1 cellular context compared by ENCODE assay signal in the genomic region with DNA sequence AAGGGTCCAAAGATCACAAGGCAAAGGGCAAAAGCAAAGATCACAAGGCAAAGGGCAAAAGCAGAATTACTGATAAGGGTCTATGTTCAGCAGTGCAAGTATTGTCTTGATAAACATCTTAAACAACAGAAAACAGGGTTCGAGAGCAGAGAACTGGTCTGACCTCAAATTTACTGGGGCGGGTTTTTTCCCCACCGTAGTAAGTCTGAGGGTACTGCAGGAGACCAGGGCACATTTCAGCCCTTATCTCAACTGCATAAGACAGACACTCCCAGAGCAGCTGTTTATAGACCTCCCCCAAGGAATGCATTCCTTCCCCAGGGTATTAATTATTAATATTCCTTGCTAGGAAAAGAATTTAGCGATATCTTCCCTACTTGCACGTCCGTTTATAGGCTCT.
TF ChIP-seq lines count a peak whose summit lies in the region.

No MANE protein-coding gene starts in this region.

TF ChIP-seq in K562, 482 proteins besides CTCF, POLR2A, EP300 and RAD21 (continued from another document):
- peak; percentile 78; the same call in 1 of the 2 replicates for TF ChIP-seq CBX5 (IDR thresholded peaks at IDR 0.05; ENCODE audit: borderline replicate concordance, low read depth)
- peak; percentile 12 to 70; a peak in 1 of 4 replicates for TF ChIP-seq TRIM24 (IDR thresholded peaks at IDR 0.05)
- peak; percentile 68 for TF ChIP-seq ZEB2 (IDR thresholded peaks at IDR 0.05)
